In the genomic region with DNA sequence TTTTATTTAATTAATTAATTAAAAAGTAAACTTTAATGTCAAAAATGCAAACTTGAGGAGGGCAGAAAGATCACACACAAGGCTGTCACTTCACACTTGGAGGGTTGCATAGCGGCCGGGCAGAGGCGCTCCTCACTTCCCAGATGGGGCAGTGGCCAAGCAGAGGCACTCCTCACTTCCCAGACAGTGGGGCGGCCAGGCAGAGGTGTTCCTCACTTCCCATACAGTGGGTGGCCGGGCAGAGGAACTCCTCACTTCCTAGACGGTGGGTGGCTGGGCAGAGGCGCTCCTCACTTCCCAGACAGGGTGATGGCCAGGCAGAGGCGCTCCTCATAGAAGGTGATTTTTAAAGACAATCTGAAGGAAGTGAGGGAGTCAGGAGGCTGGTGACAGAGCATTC, we compare ENCODE assay signal across 10 cellular contexts.
"Had no signal": no experiment of that assay in that cellular context is flagged by ENCODE, and none has a peak within 500 bp of the region (broad histone marks: within the 10 kb centered on the region; RNA-seq: fewer than 3 reads in every experiment).

No MANE protein-coding gene starts in this region.

- DNase-seq: GM23248, GOT3, H7, HFFc6, IMR-90, KG1 had no signal

- H3K36me3 ChIP-seq: HAP-1 had no signal

- H3K27ac Mint-ChIP-seq: HFFc6 had no signal

- H3K9me3 Mint-ChIP-seq: HFFc6 had no signal

- H3K9me3 ChIP-seq: HAP-1 had no signal

- H3K9ac ChIP-seq: GM23248 had no signal

- H2AFZ ChIP-seq: GM23248 had no signal

- H3K27ac ChIP-seq: GM23248, HL-60 had no signal

- ATAC-seq: HCT116, K562 had no signal

- FAIRE-seq: K562 had no signal

- H3K4me1 ChIP-seq: HAP-1 had no signal

- H3K4me3 ChIP-seq: GM23248, HAP-1, K562 had no signal

- H3K4me3 Mint-ChIP-seq: HFFc6 had no signal
